17 cellular contexts compared by ENCODE assay signal in genomic region chr2:127185093-127185492, GRCh38. TPM values are rescaled to one million over a fixed set of nuclear protein-coding genes. Genes with fewer than 3 reads are reported as not detected.
DNase-seq lines count a peak whose midpoint lies in the region; ATAC-seq and TF ChIP-seq lines count a peak whose summit lies in the region.
"Had no signal": no experiment of that assay in that cellular context is flagged by ENCODE, and none has a peak within 500 bp of the region (broad histone marks: within the 10 kb centered on the region; RNA-seq: fewer than 3 reads in every experiment).

No MANE protein-coding gene starts in this region.

- H3K4me3 ChIP-seq in GM12864 (ENCODE audit: low read depth, low read length): no peak overlapping the region
- H3K4me3 ChIP-seq: thoracic aorta had no signal

- no peak overlapping the region for H3K27ac Mint-ChIP-seq in CD4-positive, alpha-beta T cell
- H3K27ac Mint-ChIP-seq: activated B cell treated with CpG ODN at 0.5 μM for 24 hours had no signal

- H3K27me3 Mint-ChIP-seq in CD4-positive, alpha-beta T cell: peaks cover 31% of the 10 kb centered on the region

- CTCF ChIA-PET in CD4-positive, alpha-beta T cell (lab: Charles Lee): no interaction called here

- peaks cover 7% of the 10 kb centered on the region for H3K9me3 Mint-ChIP-seq in CD4-positive, alpha-beta T cell

- intact Hi-C loops in CD4-positive, alpha-beta T cell (cut with DNase I, micrococcal nuclease): no loop called here

- H3K27ac ChIP-seq in CD4-positive, alpha-beta T cell (ENCODE audit: low read depth, low read length): no peak overlapping the region
- H3K27ac ChIP-seq: C4-2B, thoracic aorta had no signal

- H3K4me3 Mint-ChIP-seq in CD4-positive, alpha-beta T cell: no peak overlapping the region
- H3K4me3 Mint-ChIP-seq: activated B cell treated with CpG ODN at 0.5 μM for 24 hours had no signal

- POLR2A ChIA-PET in CD4-positive, alpha-beta T cell (lab: Charles Lee): no interaction called here

- H3K9me3 ChIP-seq in CD4-positive, alpha-beta T cell (ENCODE audit: control insufficient read depth, low read length): no peaks in the 10 kb centered on the region

- TF ChIP-seq CTCF in CD4-positive, alpha-beta T cell (IDR thresholded peaks at IDR 0.05): no peak
- peak; percentile 18 for TF ChIP-seq CTCF in GM12864 (IDR thresholded peaks at IDR 0.05; ENCODE audit: low read depth, low read length, missing control alignments)

- peaks cover 5% of the 10 kb centered on the region for H3K27me3 ChIP-seq in CD4-positive, alpha-beta T cell (ENCODE audit: control insufficient read depth, insufficient read depth, low read length)

- no peaks in the 10 kb centered on the region for H3K36me3 Mint-ChIP-seq in CD4-positive, alpha-beta T cell (ENCODE audit: low read depth)

- ATAC-seq in CD4-positive, alpha-beta T cell (ENCODE audit: poor library complexity): peak; percentile 39
- no peak for ATAC-seq in HG03521 (IDR thresholded peaks at IDR 0.05; ENCODE audit: unreplicated experiment)

- no peak for DNase-seq in CD4-positive, alpha-beta T cell
- no peak for DNase-seq in GM12864 (ENCODE audit: low read depth)
- peak; percentile 17 to 27 for DNase-seq in activated CD4-positive, alpha-beta T cell treated with anti-CD3 and anti-CD28 coated beads, Interleukin-2, amount 50 U/mL, for 48 hours
- peak; percentile 23 to 57 for DNase-seq in lung microvascular endothelial cell (ENCODE audit: low read depth in 2 of 2)
- DNase-seq in DMS153 (lab: John Stamatoyannopoulos, UW): no peak
- DNase-seq in T-helper 9 cell: no peak
- DNase-seq: activated B cell treated with CpG ODN at 0.5 μM for 24 hours, aorta, DMS79 treated with DMSO at 0.1 percent for 48 hours, glutamatergic neuron, H7, MV-4-11, NCI-H774, retina had no signal

- no peaks in the 10 kb centered on the region for H3K4me1 Mint-ChIP-seq in CD4-positive, alpha-beta T cell (ENCODE audit: low read depth)
- H3K4me1 Mint-ChIP-seq: activated B cell treated with CpG ODN at 0.5 μM for 24 hours had no signal

RNA-seq across cellular contexts. Expression of gene CYP27C1, which starts 35.0 kb away (rescaled TPM):
- total RNA-seq in CD4-positive, alpha-beta T cell: not detected
- not detected in 2 replicates for total RNA-seq in lung microvascular endothelial cell
- total RNA-seq: activated B cell treated with CpG ODN at 0.5 μM for 24 hours had no signal

Comparison
In these comparisons a context has a peak if more than half of its experiments do, and no peak if none do; other contexts are left out.
1. DNase-seq: peak in activated CD4-positive, alpha-beta T cell treated with anti-CD3 and anti-CD28 coated beads, Interleukin-2, amount 50 U/mL, for 48 hours (2 of 2) and lung microvascular endothelial cell (2 of 2); none in CD4-positive, alpha-beta T cell (0 of 10), GM12864 (single experiment), DMS153 (single experiment) and T-helper 9 cell (single experiment).